In the genomic region with DNA sequence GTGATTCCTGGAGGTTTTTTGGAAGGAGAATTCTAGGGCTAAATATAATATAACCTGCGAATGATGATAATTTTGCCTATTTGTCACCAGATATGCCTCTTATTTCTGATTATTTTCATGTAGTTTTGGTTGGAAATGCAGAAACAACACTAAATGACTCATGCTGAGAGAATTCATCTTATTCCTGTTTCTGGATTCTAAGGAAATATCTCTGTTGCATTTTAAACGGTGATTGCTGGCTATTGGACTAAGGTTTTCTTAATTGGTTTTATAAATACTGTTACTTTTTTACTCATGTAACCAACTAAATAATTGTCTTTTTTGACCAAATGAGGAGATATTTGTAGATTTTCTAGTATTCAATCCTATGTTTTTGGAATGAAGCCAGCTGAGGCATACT, we compare ENCODE assay signal across 21 cellular contexts.
DNase-seq lines count a peak whose midpoint lies in the region; ATAC-seq and TF ChIP-seq lines count a peak whose summit lies in the region.
"Had no signal": no experiment of that assay in that cellular context is flagged by ENCODE, and none has a peak within 500 bp of the region (broad histone marks: within the 10 kb centered on the region; RNA-seq: fewer than 3 reads in every experiment).

No MANE protein-coding gene starts in this region.

- H3K9me3 ChIP-seq in heart left ventricle: peaks cover 0 to 7% (median 0%) of the 10 kb centered on the region in 12 donors
- H3K9me3 ChIP-seq: body of pancreas, neutrophil, SJSA1, testis had no signal

- intact Hi-C loops in heart left ventricle (cut with DNase I): no loop called here

- DNase-seq in EH (ENCODE audit: low read depth) (peak; percentile 43), RWPE1 (ENCODE audit: low spot score) (peak; percentile 11), dermis blood vessel endothelial cell (peak; percentile 30), renal cortical epithelial cell (ENCODE audit: low read depth) (peak; percentile 18), heart left ventricle (no peak), DMS153 treated with DMSO at 0.1 percent for 48 hours (lab: John Stamatoyannopoulos, UW; ENCODE audit: unreplicated experiment) (no peak)
- DNase-seq: activated B cell treated with CpG ODN at 0.5 μM for 24 hours; activated CD4-positive, alpha-beta memory T cell treated with anti-CD3 and anti-CD28 coated beads, Interleukin-2, amount 10 ng/mL, durations not matched to agents 7 days and 5 days; activated naive CD4-positive, alpha-beta T cell treated with anti-CD3 and anti-CD28 coated beads for 36 hours; AML-193; body of pancreas; COR-L47; cortex of kidney; PC-3; stimulated activated CD4-positive, alpha-beta T cell treated with anti-CD3 and anti-CD28 coated beads, Interleukin-15, amount 100 ng/mL, for 24 hours; testis had no signal

- no peak overlapping the region for H3K4me3 ChIP-seq in heart left ventricle
- H3K4me3 ChIP-seq: body of pancreas, gastroesophageal sphincter, SJSA1, testis had no signal

- no peaks in the 10 kb centered on the region for H3K27me3 ChIP-seq in heart left ventricle
- H3K27me3 ChIP-seq: body of pancreas, gastroesophageal sphincter, neutrophil, SJSA1, testis had no signal

- CTCF ChIA-PET in RWPE1 (lab: Yijun Ruan, JAX): no interaction called here

- no peak overlapping the region for H3K27ac ChIP-seq in RWPE1
- no peak overlapping the region for H3K27ac ChIP-seq in heart left ventricle
- H3K27ac ChIP-seq: body of pancreas, gastroesophageal sphincter, neutrophil, SJSA1, testis had no signal

- TF ChIP-seq CTCF in RWPE1 (conservative IDR thresholded peaks at IDR 0.05; ENCODE audit: low read depth): no peak
- TF ChIP-seq CTCF in heart left ventricle (IDR thresholded peaks at IDR 0.05): no peak

- no peaks in the 10 kb centered on the region for H3K4me1 ChIP-seq in heart left ventricle
- H3K4me1 ChIP-seq: body of pancreas, gastroesophageal sphincter, SJSA1, testis had no signal

- POLR2A ChIA-PET in RWPE1 (lab: Yijun Ruan, JAX; ENCODE audit: low non-redundant PET): no interaction called here

- H3K36me3 ChIP-seq in heart left ventricle: no peaks in the 10 kb centered on the region
- H3K36me3 ChIP-seq: gastroesophageal sphincter, neutrophil, SJSA1 had no signal

- ATAC-seq in GM21360 (IDR thresholded peaks at IDR 0.05; ENCODE audit: unreplicated experiment): no peak
- ATAC-seq in GM21737 (IDR thresholded peaks at IDR 0.05; ENCODE audit: unreplicated experiment): no peak
- no peak for ATAC-seq in heart left ventricle
- ATAC-seq: body of pancreas, gastroesophageal sphincter, PC-3 had no signal

- no peak for TF ChIP-seq POLR2A in heart left ventricle (IDR thresholded peaks at IDR 0.05)

- WGBS in heart left ventricle, 4 donors: 57 to 66% (median 63%) methylated on average over 2 of the region's 2 CpGs

Comparison
In these comparisons a context has a peak if more than half of its experiments do, and no peak if none do; other contexts are left out.
1. DNase-seq: peak in EH (single experiment), RWPE1 (single experiment), dermis blood vessel endothelial cell (single experiment) and renal cortical epithelial cell (single experiment); none in heart left ventricle (0 of 5) and DMS153 treated with DMSO at 0.1 percent for 48 hours (single experiment).